In the genomic region with DNA sequence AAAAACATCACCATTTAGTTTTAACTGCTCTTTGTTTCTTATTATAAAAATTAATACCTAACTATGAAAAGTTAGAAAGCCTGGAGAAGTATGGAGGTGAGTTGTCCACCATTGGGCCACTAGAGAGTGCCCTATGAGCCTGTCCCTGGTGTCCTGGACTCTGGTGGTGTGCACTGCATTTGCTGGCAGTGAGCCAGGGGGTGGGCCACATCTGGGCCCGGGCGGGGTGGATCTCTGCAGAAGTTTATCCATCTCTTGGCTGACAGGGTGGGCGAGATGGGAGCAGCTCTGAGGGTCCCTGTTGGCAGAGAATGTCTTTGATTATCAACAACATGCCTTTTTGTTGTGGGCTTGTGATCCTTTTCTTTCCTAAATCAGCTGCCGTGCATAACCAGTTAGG, we compare ENCODE assay signal across 2 cellular contexts.
TF ChIP-seq lines count a peak whose summit lies in the region.

No MANE protein-coding gene starts in this region.

TF ChIP-seq in IMR-90, 13 proteins besides CTCF, POLR2A, EP300 and RAD21:
- TF ChIP-seq RFX5 (IDR thresholded peaks at IDR 0.05; ENCODE audit: low read depth, low read length) (no peak), MAFK (IDR thresholded peaks at IDR 0.05; ENCODE audit: low read depth, low read length) (no peak), NFE2L2 (IDR thresholded peaks at IDR 0.05; ENCODE audit: low read depth, low read length) (no peak), MXI1 (IDR thresholded peaks at IDR 0.05; ENCODE audit: borderline replicate concordance, low read depth, low read length) (no peak), RCOR1 (IDR thresholded peaks at IDR 0.05; ENCODE audit: insufficient replicate concordance, low read length) (no peak), SMC3 (IDR thresholded peaks at IDR 0.05; ENCODE audit: low read depth, low read length) (no peak), BHLHE40 (IDR thresholded peaks at IDR 0.05; ENCODE audit: low read depth, low read length) (no peak), CEBPB (IDR thresholded peaks at IDR 0.05; ENCODE audit: low read depth, low read length) (no peak), FOS (IDR thresholded peaks at IDR 0.05; ENCODE audit: low read depth, low read length) (no peak), MAZ (IDR thresholded peaks at IDR 0.05; ENCODE audit: borderline replicate concordance, low read depth, low read length) (no peak), CHD1 (IDR thresholded peaks at IDR 0.05; ENCODE audit: low read depth, low read length) (no peak)
- TF ChIP-seq, protein P1, sequence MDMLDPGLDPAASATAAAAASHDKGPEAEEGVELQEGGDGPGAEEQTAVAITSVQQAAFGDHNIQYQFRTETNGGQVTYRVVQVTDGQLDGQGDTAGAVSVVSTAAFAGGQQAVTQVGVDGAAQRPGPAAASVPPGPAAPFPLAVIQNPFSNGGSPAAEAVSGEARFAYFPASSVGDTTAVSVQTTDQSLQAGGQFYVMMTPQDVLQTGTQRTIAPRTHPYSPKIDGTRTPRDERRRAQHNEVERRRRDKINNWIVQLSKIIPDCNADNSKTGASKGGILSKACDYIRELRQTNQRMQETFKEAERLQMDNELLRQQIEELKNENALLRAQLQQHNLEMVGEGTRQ (IDR thresholded peaks at IDR 0.05; ENCODE audit: low read depth, low read length) = no peak
- TF ChIP-seq, protein P2, sequence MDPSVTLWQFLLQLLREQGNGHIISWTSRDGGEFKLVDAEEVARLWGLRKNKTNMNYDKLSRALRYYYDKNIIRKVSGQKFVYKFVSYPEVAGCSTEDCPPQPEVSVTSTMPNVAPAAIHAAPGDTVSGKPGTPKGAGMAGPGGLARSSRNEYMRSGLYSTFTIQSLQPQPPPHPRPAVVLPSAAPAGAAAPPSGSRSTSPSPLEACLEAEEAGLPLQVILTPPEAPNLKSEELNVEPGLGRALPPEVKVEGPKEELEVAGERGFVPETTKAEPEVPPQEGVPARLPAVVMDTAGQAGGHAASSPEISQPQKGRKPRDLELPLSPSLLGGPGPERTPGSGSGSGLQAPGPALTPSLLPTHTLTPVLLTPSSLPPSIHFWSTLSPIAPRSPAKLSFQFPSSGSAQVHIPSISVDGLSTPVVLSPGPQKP (IDR thresholded peaks at IDR 0.05; ENCODE audit: borderline replicate concordance, low read depth, low read length) = no peak

TF ChIP-seq in K562, 482 proteins besides CTCF, POLR2A, EP300 and RAD21:
- TF ChIP-seq ZNF75A (CRISPR knock-in tag; IDR thresholded peaks at IDR 0.05) (no peak), NFIC (IDR thresholded peaks at IDR 0.05) (peak; percentile 96)
